ENCODE assay signal across 25 cellular contexts in the genomic region with DNA sequence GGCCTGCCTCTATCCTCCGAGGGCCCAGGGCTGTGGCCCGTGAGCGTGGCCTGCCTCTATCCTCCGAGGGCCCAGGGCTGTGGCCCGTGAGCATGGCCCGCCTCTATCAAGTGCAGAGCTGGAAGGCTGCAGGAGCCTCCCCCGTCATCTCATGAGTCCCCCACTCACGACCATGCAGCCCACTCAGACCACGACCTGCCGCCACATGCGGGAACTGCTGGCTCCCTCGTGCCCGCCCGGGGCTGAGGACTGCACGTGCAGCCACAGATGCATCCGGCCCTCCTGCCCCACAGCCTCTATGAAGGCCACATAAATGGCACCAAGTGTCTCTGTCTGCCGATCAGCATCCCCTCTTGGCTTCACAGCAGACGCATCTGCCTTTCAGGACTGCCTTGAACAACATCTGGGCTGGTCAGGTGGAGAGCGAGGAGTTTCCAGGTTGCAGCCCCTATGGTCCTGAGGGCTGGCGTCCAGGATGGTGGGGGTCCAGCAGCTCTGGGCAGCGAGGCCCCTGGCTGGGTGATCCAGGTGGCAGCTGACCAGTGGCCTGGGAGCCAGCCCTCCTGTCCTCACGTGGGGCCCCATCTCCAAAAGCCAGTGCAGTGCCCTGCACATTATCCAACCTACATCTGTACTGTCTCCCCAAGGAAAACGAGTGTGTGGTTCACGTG.
"Had no signal": no experiment of that assay in that cellular context is flagged by ENCODE, and none has a peak within 500 bp of the region (broad histone marks: within the 10 kb centered on the region; RNA-seq: fewer than 3 reads in every experiment).

No MANE protein-coding gene starts in this region.

- H3K4me3 ChIP-seq: heart left ventricle, left ventricle myocardium inferior, ovary, right atrium auricular region, skin epidermis, suprapubic skin, thoracic aorta, tibial artery, upper lobe of right lung had no signal

- H3K4me1 Mint-ChIP-seq: nephron; neural crest cell; stimulated activated memory B cell treated with anti-CD40 and anti-IgM and Interleukin-4, amounts not matched to agents 10 μg/mL and 1 μg/mL and 100 μg/mL, for 72 hours had no signal

- H3K36me3 ChIP-seq: neutrophil, ovary, right atrium auricular region, suprapubic skin, thoracic aorta, upper lobe of right lung had no signal

- H3K27ac Mint-ChIP-seq: memory B cell; naive thymus-derived CD8-positive, alpha-beta T cell; nephron; stimulated activated memory B cell treated with anti-CD40 and anti-IgM and Interleukin-4, amounts not matched to agents 10 μg/mL and 1 μg/mL and 100 μg/mL, for 72 hours had no signal

- H3K4me1 ChIP-seq: suprapubic skin, tibial artery, upper lobe of right lung had no signal

- ATAC-seq: heart left ventricle; naive thymus-derived CD8-positive, alpha-beta T cell; sciatic nerve; stimulated activated memory B cell treated with anti-CD40 and anti-IgM and Interleukin-4, amounts not matched to agents 10 μg/mL and 1 μg/mL and 100 μg/mL, for 72 hours; upper lobe of right lung had no signal

- H3K27ac ChIP-seq: heart left ventricle, left ventricle myocardium inferior, neutrophil, ovary, right atrium auricular region, skin epidermis, suprapubic skin, thoracic aorta, tibial artery, upper lobe of right lung had no signal

- H3K27me3 Mint-ChIP-seq: naive thymus-derived CD8-positive, alpha-beta T cell; progenitor cell of endocrine pancreas had no signal

- H3K4me3 Mint-ChIP-seq: memory B cell; naive thymus-derived CD8-positive, alpha-beta T cell; nephron; neural crest cell; stimulated activated memory B cell treated with anti-CD40 and anti-IgM and Interleukin-4, amounts not matched to agents 10 μg/mL and 1 μg/mL and 100 μg/mL, for 72 hours had no signal

- H3K9me3 Mint-ChIP-seq: memory B cell; naive thymus-derived CD8-positive, alpha-beta T cell; nephron; neural crest cell; stimulated activated memory B cell treated with anti-CD40 and anti-IgM and Interleukin-4, amounts not matched to agents 10 μg/mL and 1 μg/mL and 100 μg/mL, for 72 hours had no signal

- H3K27me3 ChIP-seq: heart left ventricle, neutrophil, ovary, right atrium auricular region, upper lobe of right lung had no signal

- H3K9me3 ChIP-seq: heart left ventricle, left ventricle myocardium inferior, neutrophil, ovary, right atrium auricular region, suprapubic skin, thoracic aorta, tibial artery, upper lobe of right lung had no signal

- FAIRE-seq: urothelium cell line had no signal

- DNase-seq: islet precursor cell; left ventricle myocardium inferior; midbrain; occipital lobe; ovary; stimulated activated CD4-positive, alpha-beta T cell treated with anti-CD3 and anti-CD28 coated beads, Interleukin-4, amount 100 ng/mL, for 4 hours; stimulated activated CD8-positive, alpha-beta memory T cell treated with anti-CD3 and anti-CD28 coated beads, Interleukin-4, amount 100 ng/mL, for 48 hours; stimulated activated naive CD4-positive, alpha-beta T cell treated with Interleukin-2 at 50 U/mL for 16 hours; tibial artery; trophoblast cell; upper lobe of right lung had no signal
